ENCODE assay signal across 8 cellular contexts in the genomic region with DNA sequence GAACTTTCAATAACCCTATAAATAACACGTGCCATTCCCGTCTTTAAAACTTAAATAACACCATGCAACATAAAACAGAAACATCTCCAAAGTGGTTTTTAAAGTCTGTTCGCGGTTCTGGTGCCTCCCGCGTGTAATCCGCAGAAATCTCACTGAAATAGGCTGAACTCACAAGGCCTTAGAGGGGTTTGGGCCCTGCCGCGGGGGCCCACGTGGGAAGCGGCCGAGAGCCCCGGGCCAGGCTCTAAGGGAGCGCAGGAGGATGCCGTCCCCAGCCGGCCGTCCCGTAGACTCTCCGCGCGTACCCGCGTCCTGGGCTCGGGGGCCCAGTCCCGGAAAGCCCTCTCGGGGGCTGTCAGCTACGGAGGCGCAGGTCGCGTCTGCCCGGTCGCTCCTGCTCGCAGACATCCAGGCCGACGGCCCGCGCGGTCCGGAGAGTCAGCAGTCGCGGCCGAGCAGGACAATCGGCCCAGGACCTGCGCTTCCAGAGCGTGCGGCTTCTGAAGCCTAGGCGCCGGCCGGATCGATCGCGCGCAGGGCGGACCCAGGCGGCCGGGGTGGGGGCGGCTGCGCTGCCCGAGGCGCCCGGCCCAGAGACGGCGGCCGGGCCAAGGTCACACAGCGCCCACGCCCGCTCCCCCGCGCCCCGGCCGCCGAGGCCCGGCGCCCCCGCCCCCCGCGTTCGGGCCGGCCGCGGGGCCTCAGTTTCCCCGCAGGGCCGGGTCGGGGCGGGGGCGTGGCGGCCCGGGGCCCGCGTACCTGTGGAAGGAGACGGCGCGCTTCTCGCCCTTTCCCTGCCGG. TPM values are rescaled to one million over a fixed set of nuclear protein-coding genes. Genes with fewer than 3 reads are reported as not detected.
DNase-seq lines count a peak whose midpoint lies in the region; ATAC-seq and TF ChIP-seq lines count a peak whose summit lies in the region.

No MANE protein-coding gene starts in this region.

- ATAC-seq in GM19035 (IDR thresholded peaks at IDR 0.05; ENCODE audit: unreplicated experiment) = peak; percentile 29
- ATAC-seq in HG03135 (IDR thresholded peaks at IDR 0.05; ENCODE audit: unreplicated experiment) = peak; percentile 23

- peak overlapping the region; percentile 94 for H3K4me3 ChIP-seq in BJ (ENCODE audit: low read depth, low read length)

- TF ChIP-seq CTCF in BJ (IDR thresholded peaks at IDR 0.05; ENCODE audit: insufficient read depth, low read depth, low read length) = no peak

- no peaks in the 10 kb centered on the region for H3K27me3 ChIP-seq in BJ (ENCODE audit: control insufficient read depth, insufficient read depth, low read length)

- POLR2A ChIA-PET in BJ (lab: Charles Lee) = interaction anchor here (0.7 kb wide), 1 partner anchor 18 kb away, joined by 9 read pairs; no protein-coding TSS in a partner anchor

- CTCF ChIA-PET in BJ (lab: Yijun Ruan, JAX) = no interaction called here

- in situ Hi-C loops in SK-MEL-5 (cut with HindIII; ENCODE audit: low pct_unique_long_range_greater_than_20kb, low sequenced_read_pairs) = no loop called here
- in situ Hi-C loops in T47D (cut with HindIII; ENCODE audit: low pct_unique_long_range_greater_than_20kb, low sequenced_read_pairs) = no loop called here

- DNase-seq in BJ (ENCODE audit: low read depth) (no peak), SK-MEL-5 (ENCODE audit: low read depth, low spot score) (peak; percentile 4), T47D (ENCODE audit: low read depth in 1 of 2, low spot score in 1 of 2) (peak; percentile 28 to 40), kidney tubule cell (ENCODE audit: low spot score) (peak; percentile 41), cerebellar nuclear complex (lab: John Stamatoyannopoulos, UW) (no peak)
- peak in 2 of 3 experiments; percentile 9 to 21 for DNase-seq in stimulated activated CD4-positive, alpha-beta T cell treated with anti-CD3 and anti-CD28 coated beads, TNF-alpha, amount 100 ng/mL, for 4 hours (ENCODE audit: low read depth in 3 of 3)

- H3K36me3 ChIP-seq in BJ (ENCODE audit: control insufficient read depth, insufficient read depth, low read length) = peaks cover 17% of the 10 kb centered on the region

RNA-seq across cellular contexts. Expression of gene THAP4, which starts 0.6 kb away (rescaled TPM):
- polyA plus RNA-seq in BJ (2011; rRNA removed) = 33.8 and 50.4 TPM in 2 replicates
- polyA minus RNA-seq in BJ (2011; rRNA and poly(A)+ RNA removed) = 29.6 and 42.4 TPM in 2 replicates
- total RNA-seq in SK-MEL-5 (2014; rRNA removed; shearing (Covaris generic)) = 35.2 and 39.6 TPM in 2 replicates
- 50.1 and 62.6 TPM in 2 replicates for polyA plus RNA-seq in SK-MEL-5 (2015; cell fraction: cytosol; rRNA removed)
- polyA plus RNA-seq in SK-MEL-5 (2015; cell fraction: nucleus; rRNA removed) = 15.3 and 20.8 TPM in 2 replicates

RNA-seq across cellular contexts. Expression of gene ATG4B, which starts 1.1 kb away (rescaled TPM):
- 79.8 and 122 TPM in 2 replicates for polyA plus RNA-seq in BJ (2011; rRNA removed)
- polyA minus RNA-seq in BJ (2011; rRNA and poly(A)+ RNA removed) = 102 and 113 TPM in 2 replicates
- 24.1 and 30.3 TPM in 2 replicates for total RNA-seq in SK-MEL-5 (2014; rRNA removed; shearing (Covaris generic))
- 45.6 and 59.3 TPM in 2 replicates for polyA plus RNA-seq in SK-MEL-5 (2015; cell fraction: cytosol; rRNA removed)
- polyA plus RNA-seq in SK-MEL-5 (2015; cell fraction: nucleus; rRNA removed) = 301 and 337 TPM in 2 replicates

RNA-seq across cellular contexts. Expression of gene DTYMK, which starts 50.2 kb away (rescaled TPM):
- polyA plus RNA-seq in BJ (2011; rRNA removed) = 29.6 and 43.8 TPM in 2 replicates
- polyA minus RNA-seq in BJ (2011; rRNA and poly(A)+ RNA removed) = 9.9 and 13.1 TPM in 2 replicates
- 55.3 and 60.8 TPM in 2 replicates for total RNA-seq in SK-MEL-5 (2014; rRNA removed; shearing (Covaris generic))
- 62.3 and 83.1 TPM in 2 replicates for polyA plus RNA-seq in SK-MEL-5 (2015; cell fraction: cytosol; rRNA removed)
- polyA plus RNA-seq in SK-MEL-5 (2015; cell fraction: nucleus; rRNA removed) = 46.8 and 62.9 TPM in 2 replicates

Comparison
In these comparisons a context has a peak if more than half of its experiments do, and no peak if none do; other contexts are left out.
1. DNase-seq: peak in SK-MEL-5 (single experiment), T47D (2 of 2), kidney tubule cell (single experiment) and stimulated activated CD4-positive, alpha-beta T cell treated with anti-CD3 and anti-CD28 coated beads, TNF-alpha, amount 100 ng/mL, for 4 hours (2 of 3); none in BJ (single experiment) and cerebellar nuclear complex (0 of 2).